14 cellular contexts compared by ENCODE assay signal in genomic region chr3:9689757-9690156, GRCh38. TPM values are rescaled to one million over a fixed set of nuclear protein-coding genes. Genes with fewer than 3 reads are reported as not detected.
DNase-seq lines count a peak whose midpoint lies in the region; ATAC-seq, FAIRE-seq and TF ChIP-seq lines count a peak whose summit lies in the region.
"Had no signal": no experiment of that assay in that cellular context is flagged by ENCODE, and none has a peak within 500 bp of the region (broad histone marks: within the 10 kb centered on the region; RNA-seq: fewer than 3 reads in every experiment).

No MANE protein-coding gene starts in this region.

- H3K9me3 Mint-ChIP-seq in central memory CD8-positive, alpha-beta T cell, result no peaks in the 10 kb centered on the region
- H3K9me3 Mint-ChIP-seq: CD8-positive, alpha-beta memory T cell; GM23338 had no signal

- H3K27ac ChIP-seq in layer of hippocampus (ENCODE audit: low read depth, low read length), result peak overlapping the region; percentile 16
- H3K27ac ChIP-seq: A549 had no signal

- no peak for FAIRE-seq in GM12892 (lab: Jason Lieb, UNC)
- FAIRE-seq: A549 had no signal

- TF ChIP-seq POLR2A in GM12892 (IDR thresholded peaks at IDR 0.05; ENCODE audit: low read depth, low read length), result 0 out of 2 replicates have a peak, but pooled peaks have one; percentile 11

- no peaks in the 10 kb centered on the region for H3K27me3 ChIP-seq in layer of hippocampus (ENCODE audit: control insufficient read depth, insufficient read depth, low read length)
- H3K27me3 ChIP-seq: BE2C had no signal

- ATAC-seq in central memory CD8-positive, alpha-beta T cell (replicated peaks; ENCODE audit: extremely low read depth, poor library complexity, severe bottlenecking), result no peak
- ATAC-seq in HG02571 (IDR thresholded peaks at IDR 0.05; ENCODE audit: unreplicated experiment), result no peak
- no peak for ATAC-seq in GM19023 (IDR thresholded peaks at IDR 0.05; ENCODE audit: unreplicated experiment)
- ATAC-seq: A549, GM23338 had no signal

- no peaks in the 10 kb centered on the region for H3K4me1 Mint-ChIP-seq in central memory CD8-positive, alpha-beta T cell
- H3K4me1 Mint-ChIP-seq: CD8-positive, alpha-beta memory T cell; GM23338 had no signal

- in situ Hi-C loops in G401 (cut with HindIII; ENCODE audit: low sequenced_read_pairs), result no loop called here

- H3K4me3 Mint-ChIP-seq in central memory CD8-positive, alpha-beta T cell, result no peak overlapping the region
- H3K4me3 Mint-ChIP-seq: CD8-positive, alpha-beta memory T cell; GM23338 had no signal

- no peak for DNase-seq in GM12892 (ENCODE audit: insufficient read length)
- no peak for DNase-seq in central memory CD8-positive, alpha-beta T cell (ENCODE audit: low spot score in 2 of 2)
- no peak for DNase-seq in G401 (ENCODE audit: low spot score)
- DNase-seq: BE2C, Caco-2, DND-41, GF-D8 had no signal

- peak overlapping the region; percentile 32 for H3K27ac Mint-ChIP-seq in central memory CD8-positive, alpha-beta T cell (ENCODE audit: low read depth)
- H3K27ac Mint-ChIP-seq: GM23338 had no signal

- no peaks in the 10 kb centered on the region for H3K27me3 Mint-ChIP-seq in central memory CD8-positive, alpha-beta T cell
- H3K27me3 Mint-ChIP-seq: CD8-positive, alpha-beta memory T cell had no signal

- H3K36me3 Mint-ChIP-seq in central memory CD8-positive, alpha-beta T cell (ENCODE audit: insufficient read depth), result peaks cover 59% of the 10 kb centered on the region

RNA-seq across cellular contexts. Expression of gene CPNE9, which starts 13.9 kb away (rescaled TPM):
- not detected for polyA plus RNA-seq in GM12892 (2012; ENCODE audit: missing spikeins)
- total RNA-seq in G401 (2014; rRNA removed; shearing (Covaris generic)), result 0.80 and 3.9 TPM in 2 replicates
- total RNA-seq: Caco-2 had no signal
- polyA plus RNA-seq: AG04450; CD8-positive, alpha-beta memory T cell had no signal

RNA-seq across cellular contexts. Expression of gene MTMR14, which starts 40.5 kb away (rescaled TPM):
- polyA plus RNA-seq in GM12892 (2012; ENCODE audit: missing spikeins), result 29.5 TPM
- 37.7 and 39.1 TPM in 2 replicates for total RNA-seq in G401 (2014; rRNA removed; shearing (Covaris generic))

RNA-seq across cellular contexts. Expression of gene BRPF1, which starts 41.8 kb away (rescaled TPM):
- polyA plus RNA-seq in GM12892 (2012; ENCODE audit: missing spikeins), result 6.1 TPM
- total RNA-seq in G401 (2014; rRNA removed; shearing (Covaris generic)), result 18.5 and 23.7 TPM in 2 replicates

RNA-seq across cellular contexts. Expression of gene OGG1, which starts 60.0 kb away (rescaled TPM):
- 18.4 TPM for polyA plus RNA-seq in GM12892 (2012; ENCODE audit: missing spikeins)
- 32.1 and 35.3 TPM in 2 replicates for total RNA-seq in G401 (2014; rRNA removed; shearing (Covaris generic))
